ENCODE assay signal across 8 cellular contexts in the genomic region with DNA sequence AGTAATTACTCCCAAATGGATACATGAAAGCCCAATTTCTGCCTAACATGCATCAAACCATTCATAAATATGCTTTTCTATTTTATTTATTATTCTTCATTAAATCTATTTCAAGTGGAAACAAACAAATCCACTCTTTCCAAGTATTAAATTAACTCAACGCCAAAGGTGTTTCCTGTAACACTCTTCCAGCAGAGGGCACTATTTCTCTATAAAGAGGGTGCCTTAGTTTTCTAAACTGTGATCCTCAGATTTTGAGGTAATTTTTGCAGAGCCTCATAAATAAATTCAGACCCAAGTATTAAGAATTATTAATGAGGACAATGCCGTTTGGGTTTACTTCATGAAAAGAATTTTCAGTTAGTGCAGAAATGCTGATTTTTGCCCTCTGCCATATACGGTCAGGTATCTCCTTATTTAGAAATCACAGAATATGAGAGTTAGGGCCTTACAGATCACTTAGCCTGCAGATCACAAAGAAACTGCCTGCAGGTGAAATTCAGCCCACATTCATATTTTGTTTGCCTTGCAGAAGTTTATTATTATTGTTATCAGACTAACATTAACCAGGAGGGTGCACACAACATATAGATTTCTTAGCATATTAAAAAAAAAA. TPM values are rescaled to one million over a fixed set of nuclear protein-coding genes. Genes with fewer than 3 reads are reported as not detected.
A peak's percentile ranks its signal among the peaks of the same experiment; 100 is the strongest.
DNase-seq lines count a peak whose midpoint lies in the region; ATAC-seq and TF ChIP-seq lines count a peak whose summit lies in the region.
"Had no signal": no experiment of that assay in that cellular context is flagged by ENCODE, and none has a peak within 500 bp of the region (broad histone marks: within the 10 kb centered on the region; RNA-seq: fewer than 3 reads in every experiment).

No MANE protein-coding gene starts in this region.

- no peak overlapping the region for H2AFZ ChIP-seq in PC-3 (ENCODE audit: low read length)

- H3K27me3 ChIP-seq in PC-3 (ENCODE audit: low read length) (no peaks in the 10 kb centered on the region), colonic mucosa (no peaks in the 10 kb centered on the region), lung (ENCODE audit: control insufficient read depth, insufficient read depth) (no peaks in the 10 kb centered on the region)

- ATAC-seq in PC-3 (peak; percentile 77), lung (ENCODE audit: insufficient read depth, low FRiP score) (peak; percentile 34), HG03095 (IDR thresholded peaks at IDR 0.05; ENCODE audit: unreplicated experiment) (no peak)
- ATAC-seq: activated T-cell treated with anti-CD3 and anti-CD28 coated beads, Interleukin-2, amount 50 U/mL, for 72 hours had no signal

- H3K36me3 ChIP-seq in PC-3 (ENCODE audit: low read depth, low read length) (no peaks in the 10 kb centered on the region), colonic mucosa (no peaks in the 10 kb centered on the region), lung (ENCODE audit: control insufficient read depth in 2 of 2, insufficient read depth in 2 of 2, low read length in 2 of 2) (no peaks in the 10 kb centered on the region)

- H3K79me2 ChIP-seq in PC-3 (ENCODE audit: low read length) = no peaks in the 10 kb centered on the region

- H3K4me3 ChIP-seq in PC-3 (ENCODE audit: low read length) (no peak overlapping the region), colonic mucosa (no peak overlapping the region), lung (no peak overlapping the region)

- no peaks in the 10 kb centered on the region for H4K20me1 ChIP-seq in PC-3 (ENCODE audit: low read length)

- H3K4me1 ChIP-seq in PC-3 (ENCODE audit: insufficient read depth, low read length) (no peaks in the 10 kb centered on the region), colonic mucosa (no peaks in the 10 kb centered on the region), lung (ENCODE audit: control insufficient read depth in 2 of 2, insufficient read depth in 2 of 2, low read length in 2 of 2) (no peaks in the 10 kb centered on the region)

- DNase-seq in GM04504 (ENCODE audit: low read depth) = peak; percentile 33
- peak; percentile 69 for DNase-seq in M059J (ENCODE audit: low read depth)
- peak; percentile 89 for DNase-seq in PC-3
- peak; percentile 35 for DNase-seq in colonic mucosa
- DNase-seq in lung (ENCODE audit: low spot score) = no peak
- DNase-seq in mucosa of gallbladder (ENCODE audit: low spot score) = no peak

- no peaks in the 10 kb centered on the region for H3F3A ChIP-seq in PC-3 (ENCODE audit: low read length, unreplicated experiment)

- BruUV-seq in PC-3 (replicated peaks; lab: Mats Ljungman, UMichigan) = no TSS peak

- H3K27ac ChIP-seq in PC-3 (ENCODE audit: low read length) = no peak overlapping the region
- no peak overlapping the region for H3K27ac ChIP-seq in colonic mucosa
- no peak overlapping the region for H3K27ac ChIP-seq in lung (ENCODE audit: low read depth in 1 of 2, low read length in 1 of 2)

- CTCF ChIA-PET in PC-3 (lab: Charles Lee) = no interaction called here

- H3K9me2 ChIP-seq in PC-3 (replicated peaks; ENCODE audit: low read length) = no peaks in the 10 kb centered on the region

- no peak overlapping the region for H3K9ac ChIP-seq in PC-3 (ENCODE audit: low read length)
- H3K9ac ChIP-seq in colonic mucosa (ENCODE audit: low read depth in 2 of 2, low read length in 2 of 2) = no peak overlapping the region

- H3K9me3 ChIP-seq in PC-3 (ENCODE audit: low read length) (no peaks in the 10 kb centered on the region), colonic mucosa (no peaks in the 10 kb centered on the region), lung (ENCODE audit: control insufficient read depth in 2 of 2, insufficient read depth in 1 of 2, low read length in 1 of 2) (no peaks in the 10 kb centered on the region)

- intact Hi-C loops in PC-3 (cut with micrococcal nuclease) = loop anchor here (1.0 kb wide), 3 partner anchors 29 to 1019 kb away; no protein-coding TSS in a partner anchor
- intact Hi-C loops in colonic mucosa (cut with DNase I) = loop anchor here (1.0 to 5.0 kb wide), 3 partner anchors 547 to 1017 kb away; no protein-coding TSS in a partner anchor

- H3K4me2 ChIP-seq in PC-3 (ENCODE audit: low read length) = no peak overlapping the region

- POLR2A ChIA-PET in PC-3 (lab: Charles Lee; ENCODE audit: unreplicated experiment) = no interaction called here

- 23 to 27% methylated on average over 3 of the region's 3 CpGs for WGBS in lung, 2 donors

- TF ChIP-seq CTCF in PC-3 (conservative IDR thresholded peaks at IDR 0.05; ENCODE audit: low read depth, low read length) (peak; percentile 95), colonic mucosa (IDR thresholded peaks at IDR 0.05) (peak; percentile 84), lung (IDR thresholded peaks at IDR 0.05; ENCODE audit: control extremely low read depth, extremely low read depth) (peak; percentile 77)

RNA-seq across cellular contexts. Expression of a gene that starts 40.1 kb away (rescaled TPM):
- 4.3 and 9.1 TPM in 2 replicates for total RNA-seq in M059J (2014; rRNA removed; shearing (Covaris generic))
- total RNA-seq in PC-3 (2014; rRNA removed) (18.3 and 26.1 TPM in 2 replicates), colonic mucosa (10 to 100 TPM; 31.5 to 36.2 TPM), lung (10 to 100 TPM; 23.4 to 67.0 TPM), mucosa of gallbladder (22.5 TPM)
- polyA plus RNA-seq in lung = 10 to 100 TPM in 1 of 2 donors, 1 to 10 TPM in 1; 7.4 to 14.8 TPM

RNA-seq across cellular contexts. Expression of a gene that starts 43.9 kb away (rescaled TPM):
- total RNA-seq in M059J (2014; rRNA removed; shearing (Covaris generic)) = 49.3 and 85.5 TPM in 2 replicates
- 73.6 and 95.1 TPM in 2 replicates for total RNA-seq in PC-3 (2014; rRNA removed)
- 100 to 1,000 TPM in 1 of 2 donors, 10 to 100 TPM in 1; 94.1 to 137 TPM for total RNA-seq in colonic mucosa
- 100 to 1,000 TPM; 144 to 584 TPM for total RNA-seq in lung
- polyA plus RNA-seq in lung = 100 to 1,000 TPM in 1 of 2 donors, 10 to 100 TPM in 1; 78.1 to 140 TPM
- total RNA-seq in mucosa of gallbladder = 135 TPM

Comparison
In these comparisons a context has a peak if more than half of its experiments do, and no peak if none do; other contexts are left out.
1. DNase-seq: peak in GM04504 (single experiment), M059J (single experiment), PC-3 (single experiment) and colonic mucosa (single experiment); none in lung (single experiment) and mucosa of gallbladder (single experiment).
2. Peak in every context shown above with its lines, with median percentiles within 50 percentile points of each other: CTCF ChIP-seq.